Comparison of ENCODE assay signal across 14 cellular contexts in genomic region chr6:13472976-13473645, GRCh38.
"Had no signal": no experiment of that assay in that cellular context is flagged by ENCODE, and none has a peak within 500 bp of the region (broad histone marks: within the 10 kb centered on the region; RNA-seq: fewer than 3 reads in every experiment).

No MANE protein-coding gene starts in this region.

- H3K27ac Mint-ChIP-seq: activated naive CD8-positive, alpha-beta T cell treated with anti-CD3 and anti-CD28 coated beads, Interleukin-2, amount 10 ng/mL, durations not matched to agents 7 days and 5 days; stimulated activated naive CD8-positive, alpha-beta T cell treated with anti-CD3 and anti-CD28 coated beads, Interleukin-15, amount 100 ng/mL, for 72 hours had no signal

- DNase-seq: activated CD4-positive, alpha-beta T cell treated with anti-CD3 and anti-CD28 coated beads, Interleukin-2, amount 50 U/mL, for 1 hour; activated naive CD4-positive, alpha-beta T cell; activated naive CD8-positive, alpha-beta T cell treated with anti-CD3 and anti-CD28 coated beads, Interleukin-2, amount 10 ng/mL, durations not matched to agents 7 days and 5 days; activated T-cell treated with anti-CD3 and anti-CD28 coated beads for 4 hours; brain microvascular endothelial cell; cerebellar nuclear complex; mesendoderm; right lobe of liver; spleen; stimulated activated naive CD8-positive, alpha-beta T cell treated with anti-CD3 and anti-CD28 coated beads, Interleukin-15, amount 100 ng/mL, for 72 hours; testis; upper lobe of right lung had no signal

- H3K9me3 ChIP-seq: prostate gland, right lobe of liver, testis, upper lobe of right lung had no signal

- H3K4me1 Mint-ChIP-seq: activated naive CD8-positive, alpha-beta T cell treated with anti-CD3 and anti-CD28 coated beads, Interleukin-2, amount 10 ng/mL, durations not matched to agents 7 days and 5 days had no signal

- H3K27me3 Mint-ChIP-seq: activated naive CD8-positive, alpha-beta T cell treated with anti-CD3 and anti-CD28 coated beads, Interleukin-2, amount 10 ng/mL, durations not matched to agents 7 days and 5 days; stimulated activated naive CD8-positive, alpha-beta T cell treated with anti-CD3 and anti-CD28 coated beads, Interleukin-15, amount 100 ng/mL, for 72 hours had no signal

- H3K4me3 Mint-ChIP-seq: activated naive CD8-positive, alpha-beta T cell treated with anti-CD3 and anti-CD28 coated beads, Interleukin-2, amount 10 ng/mL, durations not matched to agents 7 days and 5 days; stimulated activated naive CD8-positive, alpha-beta T cell treated with anti-CD3 and anti-CD28 coated beads, Interleukin-15, amount 100 ng/mL, for 72 hours had no signal

- H3K36me3 ChIP-seq: brain microvascular endothelial cell, prostate gland, right lobe of liver, upper lobe of right lung had no signal

- H3K27ac ChIP-seq: brain microvascular endothelial cell, prostate gland, spleen, testis, upper lobe of right lung had no signal

- ATAC-seq: activated CD4-positive, CD25-positive, alpha-beta regulatory T cell treated with anti-CD3 and anti-CD28 coated beads, Interleukin-2, amount 50 U/mL, for 24 hours; right lobe of liver; stimulated activated naive CD8-positive, alpha-beta T cell treated with anti-CD3 and anti-CD28 coated beads, Interleukin-15, amount 100 ng/mL, for 72 hours; upper lobe of right lung had no signal

- H3K4me3 ChIP-seq: prostate gland, right lobe of liver, spleen, testis, upper lobe of right lung had no signal
